27 cellular contexts compared by ENCODE assay signal in the genomic region with DNA sequence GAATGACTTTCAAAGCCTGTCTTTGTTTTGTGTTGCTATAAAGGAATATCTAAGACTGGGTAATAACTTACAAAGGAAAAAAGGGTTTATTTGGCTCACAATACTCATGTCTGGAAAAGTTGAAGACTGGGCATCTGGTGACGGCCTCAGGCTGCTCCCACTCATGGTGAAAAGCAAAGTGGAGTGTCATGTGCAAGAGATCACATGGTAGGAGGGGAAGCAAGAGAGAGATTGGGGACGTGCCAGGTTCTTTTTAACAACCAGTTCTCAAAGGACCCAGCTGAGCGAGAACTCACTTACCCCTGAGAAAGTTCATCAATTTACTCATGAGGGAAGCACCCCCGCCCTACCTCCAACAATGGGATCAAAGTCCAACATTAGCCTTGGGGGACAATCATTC.
DNase-seq lines count a peak whose midpoint lies in the region; ATAC-seq, FAIRE-seq and TF ChIP-seq lines count a peak whose summit lies in the region.
"Had no signal": no experiment of that assay in that cellular context is flagged by ENCODE, and none has a peak within 500 bp of the region (broad histone marks: within the 10 kb centered on the region; RNA-seq: fewer than 3 reads in every experiment).

No MANE protein-coding gene starts in this region.

- WGBS in HepG2 (ENCODE audit: low lambda C conversion rate): 95% methylated on average over 4 of the region's 4 CpGs
- WGBS in right lobe of liver (ENCODE audit: insufficient coverage, low coverage, low lambda C conversion rate, missing lambda C conversion rate): 73% methylated on average over 3 of the region's 4 CpGs

- no peak for FAIRE-seq in HepG2 (lab: Jason Lieb, UNC)
- FAIRE-seq: G401.6, GM12892, GM19239, H1 had no signal

- in situ Hi-C loops in HepG2 (cut with HindIII; ENCODE audit: extremely low pct_ligation_motif_present, low pct_unique_long_range_greater_than_20kb): no loop called here
- in situ Hi-C loops in SK-MEL-5 (cut with HindIII; ENCODE audit: low pct_unique_long_range_greater_than_20kb, low sequenced_read_pairs): no loop called here
- in situ Hi-C loops in brain microvascular endothelial cell (cut with HindIII; ENCODE audit: low pct_ligation_motif_present, low sequenced_read_pairs): no loop called here

- H3K27me3 Mint-ChIP-seq in nephron progenitor cell (ENCODE audit: low read depth, poor library complexity): no peaks in the 10 kb centered on the region
- H3K27me3 Mint-ChIP-seq: CD4-positive, alpha-beta T cell had no signal

- H3K9me3 Mint-ChIP-seq in nephron progenitor cell: no peaks in the 10 kb centered on the region

- intact Hi-C loops in HepG2 (cut with micrococcal nuclease; ENCODE audit: unreplicated experiment) (no loop called here), right lobe of liver (cut with DNase I) (no loop called here)

- no peak overlapping the region for H3K4me3 Mint-ChIP-seq in nephron progenitor cell
- H3K4me3 Mint-ChIP-seq: CD4-positive, alpha-beta T cell had no signal

- POLR2A ChIA-PET in HepG2 (lab: Yijun Ruan, JAX): interaction anchor here (2.1 kb wide), 1 partner anchor 9 kb away, joined by 5 read pairs; no protein-coding TSS in a partner anchor

- peak overlapping the region; percentile 46 for H3K27ac Mint-ChIP-seq in nephron progenitor cell
- H3K27ac Mint-ChIP-seq: CD4-positive, alpha-beta T cell had no signal

- TF ChIP-seq CTCF in HepG2 (CRISPR knock-in tag; IDR thresholded peaks at IDR 0.05) (no peak), right lobe of liver (IDR thresholded peaks at IDR 0.05) (no peak), nephron progenitor cell (IDR thresholded peaks at IDR 0.05) (no peak), brain microvascular endothelial cell (IDR thresholded peaks at IDR 0.05; ENCODE audit: low read depth, low read length, missing control alignments) (no peak)

- no peak overlapping the region for H3K9ac ChIP-seq in HepG2 (ENCODE audit: insufficient read depth, low read depth, low read length)
- H3K9ac ChIP-seq: BLaER1 had no signal

- no peak overlapping the region for H3K4me2 ChIP-seq in HepG2 (ENCODE audit: low read depth, low read length)
- H3K4me2 ChIP-seq: BLaER1 had no signal

- H3K27ac ChIP-seq in HepG2 (ENCODE audit: extremely low read length, insufficient read depth, low read length) (peak overlapping the region; percentile 11), right lobe of liver (no peak overlapping the region), brain microvascular endothelial cell (no peak overlapping the region)
- H3K27ac ChIP-seq: BLaER1 had no signal

- BruUV-seq in HepG2 (replicated peaks; lab: Mats Ljungman, UMichigan): no TSS peak

- no peaks in the 10 kb centered on the region for H3K36me3 ChIP-seq in HepG2 (replicated peaks in 1 of 2; ENCODE audit: control insufficient read depth in 1 of 2, insufficient read depth in 2 of 2, low read length in 2 of 2)
- H3K36me3 ChIP-seq in right lobe of liver: no peaks in the 10 kb centered on the region
- H3K36me3 ChIP-seq in brain microvascular endothelial cell (replicated peaks): no peaks in the 10 kb centered on the region
- H3K36me3 ChIP-seq: BLaER1 had no signal

- H3K79me2 ChIP-seq in HepG2 (ENCODE audit: insufficient read depth, low read length): peaks cover 68% of the 10 kb centered on the region

- H3K9me3 ChIP-seq in HepG2 (ENCODE audit: low read length): no peaks in the 10 kb centered on the region
- H3K9me3 ChIP-seq in right lobe of liver: no peaks in the 10 kb centered on the region
- H3K9me3 ChIP-seq: BLaER1 had no signal

- TF ChIP-seq POLR2A in HepG2 (IDR thresholded peaks at IDR 0.05; ENCODE audit: insufficient read depth in 1 of 2, low read depth in 2 of 2, low read length in 2 of 2) (no peak), right lobe of liver (IDR thresholded peaks at IDR 0.05) (no peak)

- ATAC-seq in HepG2 (no peak), right lobe of liver (no peak), HG02623 (IDR thresholded peaks at IDR 0.05; ENCODE audit: unreplicated experiment) (no peak)
- ATAC-seq: SK-N-SH treated with all-trans-retinoic acid at 6 μM for 48 hours had no signal

- peaks cover 71% of the 10 kb centered on the region for H3K4me1 ChIP-seq in HepG2 (ENCODE audit: insufficient read depth, low read length)
- peaks cover 0 to 5% (median 2%) of the 10 kb centered on the region in 4 donors for H3K4me1 ChIP-seq in right lobe of liver

- no peak for TF ChIP-seq RAD21 in HepG2 (CRISPR knock-in tag; IDR thresholded peaks at IDR 0.05)

- DNase-seq in HepG2 (ENCODE audit: low spot score) (no peak), right lobe of liver (no peak), SK-MEL-5 (ENCODE audit: low read depth, low spot score) (peak; percentile 60), nephron progenitor cell (no peak), LoVo (ENCODE audit: low spot score) (no peak), brain microvascular endothelial cell (no peak)
- DNase-seq: 8988T; CD4-positive, alpha-beta T cell; COR-L47; HCEC 1CT; Karpas-422; MV-4-11; NCI-H1105; NCI-H1436 treated with DMSO at 0.1 percent for 48 hours; NCI-H2029; NCI-H446; NCI-H524 treated with DMSO at 0.1 percent for 48 hours; NCI-H82; NK-92 treated with Interleukin-12 subunit alpha and Interleukin-12 subunit beta, amount 100 ng/mL, for 24 hours; PC-3 had no signal

- no peaks in the 10 kb centered on the region for H4K20me1 ChIP-seq in HepG2 (ENCODE audit: insufficient read depth, low read length)

- H2AFZ ChIP-seq in HepG2 (ENCODE audit: low read length): no peak overlapping the region

- no peaks in the 10 kb centered on the region for H3K4me1 Mint-ChIP-seq in nephron progenitor cell

- H3K36me3 Mint-ChIP-seq in nephron progenitor cell (ENCODE audit: low read depth): peaks cover 27% of the 10 kb centered on the region

- H3K27me3 ChIP-seq in HepG2 (ENCODE audit: control insufficient read depth in 1 of 2, insufficient read depth in 2 of 2, low read length in 2 of 2) (no peaks in the 10 kb centered on the region), right lobe of liver (no peaks in the 10 kb centered on the region), brain microvascular endothelial cell (replicated peaks) (no peaks in the 10 kb centered on the region)
- H3K27me3 ChIP-seq: BLaER1 had no signal

- H3K4me3 ChIP-seq in HepG2 (replicated peaks in 1 of 3; ENCODE audit: insufficient read depth in 1 of 3, low read depth in 2 of 3, low read length in 3 of 3) (no peak overlapping the region), right lobe of liver (no peak overlapping the region), brain microvascular endothelial cell (ENCODE audit: low read depth, low read length) (no peak overlapping the region)
- H3K4me3 ChIP-seq: BLaER1 had no signal

- CTCF ChIA-PET in HepG2 (lab: Yijun Ruan, JAX; ENCODE audit: low intra/inter-chr PET ratio, low total read pairs): no interaction called here

- TF ChIP-seq EP300 in HepG2 (IDR thresholded peaks at IDR 0.05; ENCODE audit: low read depth in 2 of 2, low read length in 2 of 2): no peak
- no peak for TF ChIP-seq EP300 in HepG2 (CRISPR knock-in tag; IDR thresholded peaks at IDR 0.05; ENCODE audit: borderline replicate concordance)

TF ChIP-seq in HepG2, 621 proteins besides CTCF, POLR2A, EP300 and RAD21 (continues in another document):
- TF ChIP-seq ZMYM4 (CRISPR knock-in tag; IDR thresholded peaks at IDR 0.05) (peak; percentile 44; the same call in 1 of the 2 replicates), ZBTB42 (CRISPR knock-in tag; IDR thresholded peaks at IDR 0.05) (no peak), ATF3 (CRISPR knock-in tag; IDR thresholded peaks at IDR 0.05) (no peak), CC2D1A (CRISPR knock-in tag; IDR thresholded peaks at IDR 0.05) (no peak), ZNF180 (CRISPR knock-in tag; IDR thresholded peaks at IDR 0.05; ENCODE audit: borderline replicate concordance, low read depth) (no peak), ZNF260 (CRISPR knock-in tag; IDR thresholded peaks at IDR 0.05; ENCODE audit: borderline replicate concordance, low read depth) (no peak), NCOR1 (IDR thresholded peaks at IDR 0.05; ENCODE audit: borderline replicate concordance, low read length) (no peak), MTA1 (CRISPR knock-in tag; IDR thresholded peaks at IDR 0.05; ENCODE audit: borderline replicate concordance) (no peak), RAD51 (IDR thresholded peaks at IDR 0.05; ENCODE audit: borderline replicate concordance) (no peak), ZBTB39 (CRISPR knock-in tag; IDR thresholded peaks at IDR 0.05) (no peak), RBAK (CRISPR knock-in tag; IDR thresholded peaks at IDR 0.05) (no peak), TMF1 (CRISPR knock-in tag; IDR thresholded peaks at IDR 0.05; ENCODE audit: low read depth) (no peak), SOX13 (IDR thresholded peaks at IDR 0.05) (no peak), SOX13 (CRISPR knock-in tag; conservative IDR thresholded peaks at IDR 0.05 in 1 of 2, IDR thresholded peaks at IDR 0.05 in 1 of 2) (0 out of 4 replicates have a peak, but pooled peaks of 1 of the 2 experiments have one; percentile 14)
